Comparison of ENCODE assay signal across 15 cellular contexts in genomic region chr5:38790891-38791290, GRCh38. TPM values are rescaled to one million over a fixed set of nuclear protein-coding genes. Genes with fewer than 3 reads are reported as not detected.
DNase-seq lines count a peak whose midpoint lies in the region; ATAC-seq and TF ChIP-seq lines count a peak whose summit lies in the region.
"Had no signal": no experiment of that assay in that cellular context is flagged by ENCODE, and none has a peak within 500 bp of the region (broad histone marks: within the 10 kb centered on the region; RNA-seq: fewer than 3 reads in every experiment).

No MANE protein-coding gene starts in this region.

- H3K4me1 ChIP-seq in PC-3 (ENCODE audit: insufficient read depth, low read length): peaks cover 33% of the 10 kb centered on the region

- DNase-seq in EH (ENCODE audit: low read depth) (peak; percentile 64), PC-3 (peak; percentile 38), astrocyte of the hippocampus (ENCODE audit: low read depth, low spot score) (peak; percentile 58), fibroblast of peridontal ligament (ENCODE audit: extremely low read depth) (peak; percentile 60), NCI-H2171 (lab: John Stamatoyannopoulos, UW) (no peak), HEK293T (ENCODE audit: extremely low spot score) (no peak), NCI-H2107 treated with DMSO at 0.1 percent for 48 hours (lab: John Stamatoyannopoulos, UW; ENCODE audit: unreplicated experiment) (no peak), NCI-H1105 treated with DMSO at 0.1 percent for 48 hours (lab: John Stamatoyannopoulos, UW) (no peak)
- DNase-seq: CD8-positive, alpha-beta T cell; COR-L47; DMS153; DMS79 treated with DMSO at 0.1 percent for 48 hours; GDM1; HCEC 1CT had no signal

- no peaks in the 10 kb centered on the region for H3K9me2 ChIP-seq in PC-3 (replicated peaks; ENCODE audit: low read length)

- no peaks in the 10 kb centered on the region for H3K79me2 ChIP-seq in PC-3 (ENCODE audit: low read length)

- peaks cover 6% of the 10 kb centered on the region for H3F3A ChIP-seq in PC-3 (ENCODE audit: low read length, unreplicated experiment)

- no peak for ATAC-seq in PC-3
- ATAC-seq: CD8-positive, alpha-beta T cell had no signal

- no peaks in the 10 kb centered on the region for H4K20me1 ChIP-seq in PC-3 (ENCODE audit: low read length)

- H3K27ac ChIP-seq in PC-3 (ENCODE audit: low read length): no peak overlapping the region; the same call in 1 of the 2 replicates
- H3K27ac ChIP-seq: 22Rv1 had no signal

- BruUV-seq in PC-3 (replicated peaks; lab: Mats Ljungman, UMichigan): no TSS peak

- H3K4me2 ChIP-seq in PC-3 (ENCODE audit: low read length): 0 out of 2 replicates have a peak overlapping the region, but pooled peaks have one; percentile 7

- POLR2A ChIA-PET in PC-3 (lab: Charles Lee; ENCODE audit: unreplicated experiment) (interaction anchor here (0.7 kb wide), 1 partner anchor 19 kb away, joined by 3 read pairs; no protein-coding TSS in a partner anchor), HEK293T (lab: Yijun Ruan, JAX) (no interaction called here)

- H3K9ac ChIP-seq in PC-3 (ENCODE audit: low read length): no peak overlapping the region

- H3K4me3 ChIP-seq in PC-3 (ENCODE audit: low read length): no peak overlapping the region

- H2AFZ ChIP-seq in PC-3 (ENCODE audit: low read length): no peak overlapping the region

- H3K27me3 ChIP-seq in PC-3 (ENCODE audit: low read length): no peaks in the 10 kb centered on the region

- intact Hi-C loops in PC-3 (cut with micrococcal nuclease): no loop called here

- no peaks in the 10 kb centered on the region for H3K9me3 ChIP-seq in PC-3 (ENCODE audit: low read length)

- no peaks in the 10 kb centered on the region for H3K36me3 ChIP-seq in PC-3 (ENCODE audit: low read depth, low read length)

- no peak for TF ChIP-seq CTCF in PC-3 (conservative IDR thresholded peaks at IDR 0.05; ENCODE audit: low read depth, low read length)

- CTCF ChIA-PET in PC-3 (lab: Charles Lee): no interaction called here
- CTCF ChIA-PET in HEK293T (lab: Yijun Ruan, JAX): interaction anchor here (0.7 kb wide), 1 partner anchor 528 kb away, joined by 3 read pairs; no protein-coding TSS in a partner anchor

TF ChIP-seq in HEK293T, 16 proteins besides CTCF, POLR2A, EP300 and RAD21:
- TF ChIP-seq BHLHE40 (IDR thresholded peaks at IDR 0.05; ENCODE audit: borderline replicate concordance) (no peak), ZNF384 (IDR thresholded peaks at IDR 0.05) (no peak), ELF4 (IDR thresholded peaks at IDR 0.05) (no peak), FOXK2 (IDR thresholded peaks at IDR 0.05) (no peak)

RNA-seq across cellular contexts. Expression of gene OSMR, which starts 54.9 kb away (rescaled TPM):
- 13.7 and 20.3 TPM in 2 replicates for total RNA-seq in PC-3 (2014; rRNA removed)
- total RNA-seq: CD8-positive, alpha-beta T cell had no signal

Comparison
In these comparisons a context has a peak if more than half of its experiments do, and no peak if none do; other contexts are left out.
1. DNase-seq: peak in EH (single experiment), PC-3 (single experiment), astrocyte of the hippocampus (single experiment) and fibroblast of peridontal ligament (single experiment); none in NCI-H2171 (single experiment), HEK293T (single experiment), NCI-H2107 treated with DMSO at 0.1 percent for 48 hours (single experiment) and NCI-H1105 treated with DMSO at 0.1 percent for 48 hours (single experiment).